16 cellular contexts compared by ENCODE assay signal in genomic region chr7:31687024-31687423, GRCh38. TPM values are rescaled to one million over a fixed set of nuclear protein-coding genes. Genes with fewer than 3 reads are reported as not detected.
DNase-seq lines count a peak whose midpoint lies in the region; ATAC-seq and TF ChIP-seq lines count a peak whose summit lies in the region.
"Had no signal": no experiment of that assay in that cellular context is flagged by ENCODE, and none has a peak within 500 bp of the region (broad histone marks: within the 10 kb centered on the region; RNA-seq: fewer than 3 reads in every experiment).

Gene PPP1R17, plus strand, starts transcription at chr7:31687215. Its CDS starts 5,227 bp downstream, at chr7:31692442.

- DNase-seq in NCI-H1105 treated with DMSO at 0.1 percent for 48 hours (lab: John Stamatoyannopoulos, UW) (peak; percentile 19), activated B cell treated with CpG ODN at 0.5 μM for 24 hours (no peak), iPS-NIHi11 (ENCODE audit: low spot score) (peak; percentile 60), GM20000 (ENCODE audit: low spot score) (no peak), Calu3 (no peak), MCF 10A (ENCODE audit: unreplicated experiment) (no peak)
- DNase-seq in activated naive CD8-positive, alpha-beta T cell treated with anti-CD3 and anti-CD28 coated beads, Interleukin-2, amount 50 U/mL, for 24 hours: no peak
- DNase-seq: activated CD8-positive, alpha-beta memory T cell treated with anti-CD3 and anti-CD28 coated beads, Interleukin-2, amount 50 U/mL, for 48 hours; DND-41; esophagus squamous epithelium; immature natural killer cell; NCI-H526; uterus had no signal

- H3K36me3 ChIP-seq in BLaER1 treated with 17β-estradiol and CSF1 and Interleukin-3, amounts not matched to agents 10 nM and 100 nM: no peaks in the 10 kb centered on the region
- H3K36me3 ChIP-seq: esophagus squamous epithelium, SJCRH30, uterus had no signal

- peak within 1 kb of the TSS in 2 of 10 experiments; percentile 0 to 27; a peak in 2 of 20 replicates for H3K4me3 ChIP-seq in BLaER1 treated with 17β-estradiol and CSF1 and Interleukin-3, amounts not matched to agents 10 nM and 100 nM
- H3K4me3 ChIP-seq: esophagus squamous epithelium, SJCRH30, uterus had no signal

- H3K36me3 Mint-ChIP-seq in activated B cell treated with CpG ODN at 0.5 μM for 24 hours (ENCODE audit: low read depth) (no peaks in the 10 kb centered on the region), Calu3 (ENCODE audit: insufficient read depth, unreplicated experiment) (no peaks in the 10 kb centered on the region), MCF 10A (ENCODE audit: insufficient read depth, unreplicated experiment) (no peaks in the 10 kb centered on the region)
- no peaks in the 10 kb centered on the region for H3K36me3 Mint-ChIP-seq in activated naive CD8-positive, alpha-beta T cell treated with anti-CD3 and anti-CD28 coated beads, Interleukin-2, amount 50 U/mL, for 24 hours (ENCODE audit: low read depth)
- H3K36me3 Mint-ChIP-seq: immature natural killer cell had no signal

- no peak within 1 kb of the TSS for H3K4me3 Mint-ChIP-seq in activated B cell treated with CpG ODN at 0.5 μM for 24 hours
- H3K4me3 Mint-ChIP-seq in Calu3 (ENCODE audit: low read depth, unreplicated experiment): no peak within 1 kb of the TSS
- no peak within 1 kb of the TSS for H3K4me3 Mint-ChIP-seq in activated naive CD8-positive, alpha-beta T cell treated with anti-CD3 and anti-CD28 coated beads, Interleukin-2, amount 50 U/mL, for 24 hours
- no peak within 1 kb of the TSS for H3K4me3 Mint-ChIP-seq in MCF 10A (ENCODE audit: unreplicated experiment)
- H3K4me3 Mint-ChIP-seq: immature natural killer cell had no signal

- H3K9me3 ChIP-seq in BLaER1 treated with 17β-estradiol and CSF1 and Interleukin-3, amounts not matched to agents 10 nM and 100 nM (replicated peaks in 1 of 11): no peaks in the 10 kb centered on the region
- H3K9me3 ChIP-seq: esophagus squamous epithelium, SJCRH30, uterus had no signal

- BruUV-seq in Calu3 (replicated peaks; lab: Mats Ljungman, UMichigan) (no TSS peak), MCF 10A (replicated peaks; lab: Mats Ljungman, UMichigan) (no TSS peak)

- no peaks in the 10 kb centered on the region for H3K27me3 ChIP-seq in BLaER1 treated with 17β-estradiol and CSF1 and Interleukin-3, amounts not matched to agents 10 nM and 100 nM
- H3K27me3 ChIP-seq: esophagus squamous epithelium, uterus had no signal

- peak within 1 kb of the TSS; percentile 62 for H3K27ac Mint-ChIP-seq in activated B cell treated with CpG ODN at 0.5 μM for 24 hours
- H3K27ac Mint-ChIP-seq in Calu3 (ENCODE audit: unreplicated experiment): no peak within 1 kb of the TSS
- no peak within 1 kb of the TSS for H3K27ac Mint-ChIP-seq in activated naive CD8-positive, alpha-beta T cell treated with anti-CD3 and anti-CD28 coated beads, Interleukin-2, amount 50 U/mL, for 24 hours
- H3K27ac Mint-ChIP-seq in MCF 10A (ENCODE audit: low read depth, unreplicated experiment): no peak within 1 kb of the TSS
- H3K27ac Mint-ChIP-seq: immature natural killer cell had no signal

- peaks cover 31% of the 10 kb centered on the region for H3K4me1 Mint-ChIP-seq in activated B cell treated with CpG ODN at 0.5 μM for 24 hours
- H3K4me1 Mint-ChIP-seq in Calu3 (ENCODE audit: low read depth, unreplicated experiment): no peaks in the 10 kb centered on the region
- no peaks in the 10 kb centered on the region for H3K4me1 Mint-ChIP-seq in activated naive CD8-positive, alpha-beta T cell treated with anti-CD3 and anti-CD28 coated beads, Interleukin-2, amount 50 U/mL, for 24 hours
- no peaks in the 10 kb centered on the region for H3K4me1 Mint-ChIP-seq in MCF 10A (ENCODE audit: insufficient read depth, unreplicated experiment)
- H3K4me1 Mint-ChIP-seq: immature natural killer cell had no signal

- no peak for ATAC-seq in activated B cell treated with CpG ODN at 0.5 μM for 24 hours (ENCODE audit: low read depth)
- no peak for ATAC-seq in activated naive CD8-positive, alpha-beta T cell treated with anti-CD3 and anti-CD28 coated beads, Interleukin-2, amount 50 U/mL, for 24 hours

- POLR2A ChIA-PET in activated B cell treated with CpG ODN at 0.5 μM for 24 hours (lab: Charles Lee) (no interaction called here), MCF 10A (lab: Yijun Ruan, JAX) (interaction anchor here (0.7 kb wide), 1 partner anchor 1768 kb away, joined by 3 read pairs; no protein-coding TSS in a partner anchor)

- peak within 1 kb of the TSS in 8 of 11 experiments; percentile 21 to 81 (median 70); a peak in 12 of 22 replicates for H3K4me2 ChIP-seq in BLaER1 treated with 17β-estradiol and CSF1 and Interleukin-3, amounts not matched to agents 10 nM and 100 nM

- H3K4me1 ChIP-seq in BLaER1 treated with 17β-estradiol and CSF1 and Interleukin-3, amounts not matched to agents 10 nM and 100 nM: peaks cover 0 to 45% (median 22%) of the 10 kb centered on the region in 10 experiments; a peak in 12 of 20 replicates
- H3K4me1 ChIP-seq: esophagus squamous epithelium, SJCRH30, uterus had no signal

- intact Hi-C loops in activated B cell treated with CpG ODN at 0.5 μM for 24 hours (cut with micrococcal nuclease) (no loop called here), Calu3 (cut with micrococcal nuclease; ENCODE audit: unreplicated experiment) (no loop called here), MCF 10A (cut with micrococcal nuclease) (no loop called here)

- no peaks in the 10 kb centered on the region for H4K20me1 ChIP-seq in BLaER1 treated with 17β-estradiol and CSF1 and Interleukin-3, amounts not matched to agents 10 nM and 100 nM

- TF ChIP-seq CTCF in activated B cell treated with CpG ODN at 0.5 μM for 24 hours (IDR thresholded peaks at IDR 0.05): no peak
- TF ChIP-seq CTCF in GM20000 (IDR thresholded peaks at IDR 0.05; ENCODE audit: extremely low read depth, missing control alignments): no peak
- no peak for TF ChIP-seq CTCF in Calu3 (IDR thresholded peaks at IDR 0.05; ENCODE audit: unreplicated experiment)
- TF ChIP-seq CTCF in MCF 10A (IDR thresholded peaks at IDR 0.05; ENCODE audit: unreplicated experiment): no peak

- H3K9me3 Mint-ChIP-seq in activated B cell treated with CpG ODN at 0.5 μM for 24 hours: peaks cover 2% of the 10 kb centered on the region
- no peaks in the 10 kb centered on the region for H3K9me3 Mint-ChIP-seq in Calu3 (ENCODE audit: low read depth, unreplicated experiment)
- no peaks in the 10 kb centered on the region for H3K9me3 Mint-ChIP-seq in activated naive CD8-positive, alpha-beta T cell treated with anti-CD3 and anti-CD28 coated beads, Interleukin-2, amount 50 U/mL, for 24 hours
- H3K9me3 Mint-ChIP-seq in MCF 10A (ENCODE audit: unreplicated experiment): no peaks in the 10 kb centered on the region

- peak within 1 kb of the TSS in 5 of 11 experiments; percentile 14 to 79 (median 52); a peak in 10 of 22 replicates for H3K27ac ChIP-seq in BLaER1 treated with 17β-estradiol and CSF1 and Interleukin-3, amounts not matched to agents 10 nM and 100 nM
- H3K27ac ChIP-seq: esophagus squamous epithelium, HL-60, SJCRH30, uterus had no signal

- CTCF ChIA-PET in activated B cell treated with CpG ODN at 0.5 μM for 24 hours (lab: Charles Lee) (no interaction called here), Calu3 (lab: Charles Lee) (no interaction called here), MCF 10A (lab: Yijun Ruan, JAX) (interaction anchor here (0.6 to 1.4 kb wide), 2 partner anchors 39 to 53 kb away, joined by 3 to 4 read pairs; no protein-coding TSS in a partner anchor)

- H3K27me3 Mint-ChIP-seq in activated B cell treated with CpG ODN at 0.5 μM for 24 hours: peaks cover under 1% of the 10 kb centered on the region
- H3K27me3 Mint-ChIP-seq in Calu3 (ENCODE audit: unreplicated experiment): peaks cover 84% of the 10 kb centered on the region
- H3K27me3 Mint-ChIP-seq in activated naive CD8-positive, alpha-beta T cell treated with anti-CD3 and anti-CD28 coated beads, Interleukin-2, amount 50 U/mL, for 24 hours: peaks cover 3% of the 10 kb centered on the region
- no peaks in the 10 kb centered on the region for H3K27me3 Mint-ChIP-seq in MCF 10A (ENCODE audit: insufficient read depth, unreplicated experiment)

- H3K9ac ChIP-seq in BLaER1 treated with 17β-estradiol and CSF1 and Interleukin-3, amounts not matched to agents 10 nM and 100 nM: peak within 1 kb of the TSS in 4 of 11 experiments; percentile 1 to 59 (median 36); a peak in 4 of 22 replicates

RNA-seq across cellular contexts. Expression of gene PPP1R17, which starts in this region (rescaled TPM):
- not detected in 2 replicates for total RNA-seq in activated B cell treated with CpG ODN at 0.5 μM for 24 hours
- total RNA-seq in Calu3 (2022): not detected in 2 replicates
- total RNA-seq in MCF 10A (2022): not detected in 2 replicates
- total RNA-seq: esophagus squamous epithelium, SJCRH30, uterus had no signal

Comparison
In these comparisons a context has a peak if more than half of its experiments do, and no peak if none do; other contexts are left out.
1. DNase-seq: peak in NCI-H1105 treated with DMSO at 0.1 percent for 48 hours (single experiment) and iPS-NIHi11 (single experiment); none in activated B cell treated with CpG ODN at 0.5 μM for 24 hours (single experiment), GM20000 (single experiment), Calu3 (single experiment), activated naive CD8-positive, alpha-beta T cell treated with anti-CD3 and anti-CD28 coated beads, Interleukin-2, amount 50 U/mL, for 24 hours (single experiment) and MCF 10A (single experiment).